ENCODE assay signal across 1 cellular context in the genomic region with DNA sequence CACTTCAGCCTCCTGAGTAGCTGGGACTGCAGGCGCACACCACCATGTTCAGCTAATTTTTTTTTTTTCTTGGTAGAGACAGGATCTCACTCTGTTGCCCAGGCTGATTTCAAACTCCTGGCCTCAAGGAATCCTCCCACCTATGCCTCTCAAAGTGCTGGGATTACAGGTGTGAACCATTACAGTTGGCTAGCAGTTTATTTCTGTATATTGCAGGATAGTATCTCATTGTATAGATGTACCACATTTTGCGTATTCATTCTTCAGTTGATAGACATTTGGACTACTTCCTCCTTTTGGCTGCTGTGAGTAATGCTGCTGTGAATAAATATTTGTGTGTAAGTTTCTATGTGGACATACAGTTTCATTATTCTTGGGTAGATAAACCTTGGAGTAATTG.
TF ChIP-seq lines count a peak whose summit lies in the region.

No MANE protein-coding gene starts in this region.

TF ChIP-seq in K562, 482 proteins besides CTCF, POLR2A, EP300 and RAD21 (continued from another document):
- TF ChIP-seq, protein P1, sequence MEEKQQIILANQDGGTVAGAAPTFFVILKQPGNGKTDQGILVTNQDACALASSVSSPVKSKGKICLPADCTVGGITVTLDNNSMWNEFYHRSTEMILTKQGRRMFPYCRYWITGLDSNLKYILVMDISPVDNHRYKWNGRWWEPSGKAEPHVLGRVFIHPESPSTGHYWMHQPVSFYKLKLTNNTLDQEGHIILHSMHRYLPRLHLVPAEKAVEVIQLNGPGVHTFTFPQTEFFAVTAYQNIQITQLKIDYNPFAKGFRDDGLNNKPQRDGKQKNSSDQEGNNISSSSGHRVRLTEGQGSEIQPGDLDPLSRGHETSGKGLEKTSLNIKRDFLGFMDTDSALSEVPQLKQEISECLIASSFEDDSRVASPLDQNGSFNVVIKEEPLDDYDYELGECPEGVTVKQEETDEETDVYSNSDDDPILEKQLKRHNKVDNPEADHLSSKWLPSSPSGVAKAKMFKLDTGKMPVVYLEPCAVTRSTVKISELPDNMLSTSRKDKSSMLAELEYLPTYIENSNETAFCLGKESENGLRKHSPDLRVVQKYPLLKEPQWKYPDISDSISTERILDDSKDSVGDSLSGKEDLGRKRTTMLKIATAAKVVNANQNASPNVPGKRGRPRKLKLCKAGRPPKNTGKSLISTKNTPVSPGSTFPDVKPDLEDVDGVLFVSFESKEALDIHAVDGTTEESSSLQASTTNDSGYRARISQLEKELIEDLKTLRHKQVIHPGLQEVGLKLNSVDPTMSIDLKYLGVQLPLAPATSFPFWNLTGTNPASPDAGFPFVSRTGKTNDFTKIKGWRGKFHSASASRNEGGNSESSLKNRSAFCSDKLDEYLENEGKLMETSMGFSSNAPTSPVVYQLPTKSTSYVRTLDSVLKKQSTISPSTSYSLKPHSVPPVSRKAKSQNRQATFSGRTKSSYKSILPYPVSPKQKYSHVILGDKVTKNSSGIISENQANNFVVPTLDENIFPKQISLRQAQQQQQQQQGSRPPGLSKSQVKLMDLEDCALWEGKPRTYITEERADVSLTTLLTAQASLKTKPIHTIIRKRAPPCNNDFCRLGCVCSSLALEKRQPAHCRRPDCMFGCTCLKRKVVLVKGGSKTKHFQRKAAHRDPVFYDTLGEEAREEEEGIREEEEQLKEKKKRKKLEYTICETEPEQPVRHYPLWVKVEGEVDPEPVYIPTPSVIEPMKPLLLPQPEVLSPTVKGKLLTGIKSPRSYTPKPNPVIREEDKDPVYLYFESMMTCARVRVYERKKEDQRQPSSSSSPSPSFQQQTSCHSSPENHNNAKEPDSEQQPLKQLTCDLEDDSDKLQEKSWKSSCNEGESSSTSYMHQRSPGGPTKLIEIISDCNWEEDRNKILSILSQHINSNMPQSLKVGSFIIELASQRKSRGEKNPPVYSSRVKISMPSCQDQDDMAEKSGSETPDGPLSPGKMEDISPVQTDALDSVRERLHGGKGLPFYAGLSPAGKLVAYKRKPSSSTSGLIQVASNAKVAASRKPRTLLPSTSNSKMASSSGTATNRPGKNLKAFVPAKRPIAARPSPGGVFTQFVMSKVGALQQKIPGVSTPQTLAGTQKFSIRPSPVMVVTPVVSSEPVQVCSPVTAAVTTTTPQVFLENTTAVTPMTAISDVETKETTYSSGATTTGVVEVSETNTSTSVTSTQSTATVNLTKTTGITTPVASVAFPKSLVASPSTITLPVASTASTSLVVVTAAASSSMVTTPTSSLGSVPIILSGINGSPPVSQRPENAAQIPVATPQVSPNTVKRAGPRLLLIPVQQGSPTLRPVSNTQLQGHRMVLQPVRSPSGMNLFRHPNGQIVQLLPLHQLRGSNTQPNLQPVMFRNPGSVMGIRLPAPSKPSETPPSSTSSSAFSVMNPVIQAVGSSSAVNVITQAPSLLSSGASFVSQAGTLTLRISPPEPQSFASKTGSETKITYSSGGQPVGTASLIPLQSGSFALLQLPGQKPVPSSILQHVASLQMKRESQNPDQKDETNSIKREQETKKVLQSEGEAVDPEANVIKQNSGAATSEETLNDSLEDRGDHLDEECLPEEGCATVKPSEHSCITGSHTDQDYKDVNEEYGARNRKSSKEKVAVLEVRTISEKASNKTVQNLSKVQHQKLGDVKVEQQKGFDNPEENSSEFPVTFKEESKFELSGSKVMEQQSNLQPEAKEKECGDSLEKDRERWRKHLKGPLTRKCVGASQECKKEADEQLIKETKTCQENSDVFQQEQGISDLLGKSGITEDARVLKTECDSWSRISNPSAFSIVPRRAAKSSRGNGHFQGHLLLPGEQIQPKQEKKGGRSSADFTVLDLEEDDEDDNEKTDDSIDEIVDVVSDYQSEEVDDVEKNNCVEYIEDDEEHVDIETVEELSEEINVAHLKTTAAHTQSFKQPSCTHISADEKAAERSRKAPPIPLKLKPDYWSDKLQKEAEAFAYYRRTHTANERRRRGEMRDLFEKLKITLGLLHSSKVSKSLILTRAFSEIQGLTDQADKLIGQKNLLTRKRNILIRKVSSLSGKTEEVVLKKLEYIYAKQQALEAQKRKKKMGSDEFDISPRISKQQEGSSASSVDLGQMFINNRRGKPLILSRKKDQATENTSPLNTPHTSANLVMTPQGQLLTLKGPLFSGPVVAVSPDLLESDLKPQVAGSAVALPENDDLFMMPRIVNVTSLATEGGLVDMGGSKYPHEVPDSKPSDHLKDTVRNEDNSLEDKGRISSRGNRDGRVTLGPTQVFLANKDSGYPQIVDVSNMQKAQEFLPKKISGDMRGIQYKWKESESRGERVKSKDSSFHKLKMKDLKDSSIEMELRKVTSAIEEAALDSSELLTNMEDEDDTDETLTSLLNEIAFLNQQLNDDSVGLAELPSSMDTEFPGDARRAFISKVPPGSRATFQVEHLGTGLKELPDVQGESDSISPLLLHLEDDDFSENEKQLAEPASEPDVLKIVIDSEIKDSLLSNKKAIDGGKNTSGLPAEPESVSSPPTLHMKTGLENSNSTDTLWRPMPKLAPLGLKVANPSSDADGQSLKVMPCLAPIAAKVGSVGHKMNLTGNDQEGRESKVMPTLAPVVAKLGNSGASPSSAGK (IDR thresholded peaks at IDR 0.05), result no peak
- TF ChIP-seq ARID1B (IDR thresholded peaks at IDR 0.05), result peak; percentile 29
- TF ChIP-seq CHD1 (IDR thresholded peaks at IDR 0.05; ENCODE audit: low read length), result no peak
- TF ChIP-seq ZKSCAN8 (CRISPR knock-in tag; IDR thresholded peaks at IDR 0.05), result no peak
- peak; percentile 28; the same call in 1 of the 2 replicates for TF ChIP-seq C11orf30 (IDR thresholded peaks at IDR 0.05; ENCODE audit: low read depth)
- TF ChIP-seq RCOR1 (IDR thresholded peaks at IDR 0.05; ENCODE audit: borderline replicate concordance in 1 of 2, low read depth in 2 of 2, low read length in 2 of 2), result no peak
- TF ChIP-seq ZEB2 (IDR thresholded peaks at IDR 0.05), result peak; percentile 56; the same call in 1 of the 2 replicates
- TF ChIP-seq, protein P2, sequence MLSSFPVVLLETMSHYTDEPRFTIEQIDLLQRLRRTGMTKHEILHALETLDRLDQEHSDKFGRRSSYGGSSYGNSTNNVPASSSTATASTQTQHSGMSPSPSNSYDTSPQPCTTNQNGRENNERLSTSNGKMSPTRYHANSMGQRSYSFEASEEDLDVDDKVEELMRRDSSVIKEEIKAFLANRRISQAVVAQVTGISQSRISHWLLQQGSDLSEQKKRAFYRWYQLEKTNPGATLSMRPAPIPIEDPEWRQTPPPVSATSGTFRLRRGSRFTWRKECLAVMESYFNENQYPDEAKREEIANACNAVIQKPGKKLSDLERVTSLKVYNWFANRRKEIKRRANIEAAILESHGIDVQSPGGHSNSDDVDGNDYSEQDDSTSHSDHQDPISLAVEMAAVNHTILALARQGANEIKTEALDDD (IDR thresholded peaks at IDR 0.05), result no peak
- no peak for TF ChIP-seq E2F3 (CRISPR knock-in tag; IDR thresholded peaks at IDR 0.05)
- TF ChIP-seq MAFK (IDR thresholded peaks at IDR 0.05; ENCODE audit: low read length), result peak; percentile 23; the same call in 1 of the 2 replicates
- no peak for TF ChIP-seq HNRNPLL (IDR thresholded peaks at IDR 0.05; ENCODE audit: low read depth, low read length, poor library complexity, severe bottlenecking)
TF ChIP-seq in K562: peak in this region for 20.
